ENCODE assay signal across 9 cellular contexts in the genomic region with DNA sequence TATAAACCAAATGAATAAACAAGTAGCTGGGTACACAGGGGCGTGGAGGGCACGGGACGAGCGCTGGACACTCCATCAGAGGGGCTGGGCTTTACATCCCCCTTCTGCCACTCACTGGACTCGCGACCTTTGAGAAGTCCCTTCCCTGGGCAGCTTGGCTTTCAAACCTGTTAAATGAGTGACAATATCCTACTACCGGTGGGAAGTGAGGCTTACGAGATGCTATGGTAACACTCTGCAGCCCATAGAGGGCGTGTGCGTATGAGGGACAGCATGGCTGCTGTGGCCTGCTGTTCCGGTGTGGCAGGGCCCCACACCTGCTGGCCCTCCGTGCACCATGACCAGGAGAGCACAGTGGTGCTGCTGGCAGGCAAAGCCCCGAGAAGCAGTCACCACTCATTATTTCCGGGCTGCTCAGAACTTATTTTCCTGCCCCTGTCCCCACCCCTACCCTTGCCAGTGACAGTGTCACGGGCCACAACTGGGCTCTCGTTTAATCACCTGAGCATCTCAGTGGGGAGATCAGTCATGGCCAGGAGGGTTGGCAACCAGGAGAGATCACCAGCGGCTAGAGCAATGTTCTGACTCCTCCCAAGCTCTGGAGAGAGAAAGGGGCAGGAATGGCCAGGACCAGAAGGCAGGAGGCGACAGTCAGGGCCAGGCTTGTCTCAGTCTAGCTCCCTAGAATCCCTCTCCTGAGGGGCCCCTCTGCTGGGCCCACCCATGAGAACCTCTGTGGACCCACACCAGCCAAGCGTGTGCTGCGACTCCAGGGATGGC. TPM values are rescaled to one million over a fixed set of nuclear protein-coding genes. Genes with fewer than 3 reads are reported as not detected.
DNase-seq lines count a peak whose midpoint lies in the region; ATAC-seq and TF ChIP-seq lines count a peak whose summit lies in the region.
"Had no signal": no experiment of that assay in that cellular context is flagged by ENCODE, and none has a peak within 500 bp of the region (broad histone marks: within the 10 kb centered on the region; RNA-seq: fewer than 3 reads in every experiment).

No MANE protein-coding gene starts in this region.

- no peaks in the 10 kb centered on the region for H3K27me3 ChIP-seq in Peyer's patch
- H3K27me3 ChIP-seq: pancreas had no signal

- H3K36me3 ChIP-seq in Peyer's patch: peaks cover 0 to 44% (median 0%) of the 10 kb centered on the region in 3 donors

- peaks cover 0 to 51% (median 6%) of the 10 kb centered on the region in 4 donors for H3K4me1 ChIP-seq in Peyer's patch
- H3K4me1 ChIP-seq: pancreas had no signal

- DNase-seq in Peyer's patch: peak in 1 of 3 donors; percentile 65
- DNase-seq in iPS-NIHi7 (ENCODE audit: extremely low spot score): peak; percentile 74
- no peak for DNase-seq in head of caudate nucleus
- DNase-seq in NCI-H2029 treated with DMSO at 0.1 percent for 48 hours (lab: John Stamatoyannopoulos, UW): no peak
- DNase-seq: NCI-H226 had no signal

- no peaks in the 10 kb centered on the region for H3K9me3 ChIP-seq in Peyer's patch
- H3K9me3 ChIP-seq: pancreas had no signal

- ATAC-seq in GM18861 (IDR thresholded peaks at IDR 0.05; ENCODE audit: unreplicated experiment): no peak
- ATAC-seq: pancreas; stimulated activated effector memory CD8-positive, alpha-beta T cell treated with anti-CD3 and anti-CD28 coated beads, Interleukin-12 subunit alpha, Interleukin-12 subunit beta, amount 100 ng/mL, for 72 hours had no signal

- no peak for TF ChIP-seq POLR2A in Peyer's patch (IDR thresholded peaks at IDR 0.05)

- intact Hi-C loops in head of caudate nucleus (cut with DNase I): no loop called here

- peak overlapping the region in 3 of 4 donors; percentile 77 to 93 (median 85) for H3K27ac ChIP-seq in Peyer's patch
- H3K27ac ChIP-seq: pancreas had no signal

- no peak overlapping the region for H3K4me3 ChIP-seq in Peyer's patch
- H3K4me3 ChIP-seq: pancreas had no signal

- TF ChIP-seq CTCF in GM12873 (IDR thresholded peaks at IDR 0.05; ENCODE audit: insufficient read depth, low read depth, low read length, missing control alignments) (peak; percentile 13), Peyer's patch (IDR thresholded peaks at IDR 0.05) (peak in 3 of 6 experiments; percentile 45 to 51 (median 51))

RNA-seq across cellular contexts. Expression of a gene that starts 10.5 kb away (rescaled TPM):
- 100 to 1,000 TPM in 3 of 4 donors, 10 to 100 TPM in 1; 87.5 to 211 (median 196) TPM for total RNA-seq in Peyer's patch

RNA-seq across cellular contexts. Expression of a gene that starts 17.3 kb away (rescaled TPM):
- total RNA-seq in Peyer's patch: 100 to 1,000 TPM in 3 of 4 donors, 10 to 100 TPM in 1; 92.4 to 168 (median 140) TPM

RNA-seq across cellular contexts. Expression of a gene that starts 17.4 kb away (rescaled TPM):
- total RNA-seq in Peyer's patch: 1 to 10 TPM; 7.5 to 8.4 (median 8.2) TPM

RNA-seq across cellular contexts. Expression of a gene that starts 40.6 kb away (rescaled TPM):
- 1 to 10 TPM in 3 of 4 donors, under 1 TPM in 1; 0.53 to 6.2 (median 2.5) TPM for total RNA-seq in Peyer's patch

RNA-seq across cellular contexts. Expression of a gene that starts 42.3 kb away (rescaled TPM):
- 10 to 100 TPM; 18.2 to 41.5 (median 32.4) TPM for total RNA-seq in Peyer's patch
